Comparison of ENCODE assay signal across 1 cellular context in genomic region chr6:64266351-64266821, GRCh38.
TF ChIP-seq lines count a peak whose summit lies in the region.

No MANE protein-coding gene starts in this region.

TF ChIP-seq in GM12878, 131 proteins besides CTCF, POLR2A, EP300 and RAD21 (continued from another document):
- peak; percentile 88 for TF ChIP-seq BCL3 (IDR thresholded peaks at IDR 0.05; ENCODE audit: borderline replicate concordance, insufficient read depth, low read depth, low read length, poor library complexity, severe bottlenecking)
- peak; percentile 76; the same call in 1 of the 2 replicates for TF ChIP-seq RCOR1 (conservative IDR thresholded peaks at IDR 0.05; ENCODE audit: low read depth, low read length)
- TF ChIP-seq CHD2 (IDR thresholded peaks at IDR 0.05; ENCODE audit: borderline replicate concordance, low read depth, low read length), result no peak
- TF ChIP-seq NR2C1 (IDR thresholded peaks at IDR 0.05), result no peak
TF ChIP-seq in GM12878: peak in this region for 52.
